8 cellular contexts compared by ENCODE assay signal in the genomic region with DNA sequence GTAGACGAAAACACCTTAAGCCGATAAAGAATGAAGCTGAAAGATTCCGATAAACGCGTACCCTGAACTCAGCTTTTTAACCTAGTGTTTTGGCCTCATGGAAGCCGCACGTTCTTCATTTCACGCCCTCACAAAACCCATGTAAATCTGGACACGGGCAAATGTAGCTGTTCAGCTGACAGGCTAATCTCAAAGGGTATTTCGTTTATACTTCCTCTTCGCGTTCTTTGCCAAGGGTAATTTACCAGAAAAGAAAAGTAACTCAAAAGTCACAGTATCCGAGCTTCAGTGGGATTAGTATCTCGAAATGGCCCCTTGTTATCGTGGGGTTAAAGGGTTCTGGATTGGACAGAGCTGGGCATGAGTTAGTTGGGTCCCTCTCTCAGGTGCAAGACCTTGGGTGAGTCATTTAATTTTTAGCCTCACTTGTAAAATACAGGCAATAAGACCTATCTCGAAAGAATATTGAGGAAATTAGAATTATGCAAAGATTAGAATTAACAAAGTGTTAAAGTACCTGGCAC. TPM values are rescaled to one million over a fixed set of nuclear protein-coding genes. Genes with fewer than 3 reads are reported as not detected.
A peak's percentile ranks its signal among the peaks of the same experiment; 100 is the strongest.
DNase-seq lines count a peak whose midpoint lies in the region; ATAC-seq and TF ChIP-seq lines count a peak whose summit lies in the region.

No MANE protein-coding gene starts in this region.

- no peak for TF ChIP-seq POLR2A in gastrocnemius medialis (IDR thresholded peaks at IDR 0.05)

- in situ Hi-C loops in gastrocnemius medialis (cut with MboI; ENCODE audit: low sequenced_read_pairs in 4 of 4): no loop called here

- H3K9ac ChIP-seq in fibroblast of lung (ENCODE audit: insufficient read depth, low read length): peak overlapping the region; percentile 99

- DNase-seq in BJ (ENCODE audit: low read depth) (no peak), RWPE1 (ENCODE audit: low spot score) (no peak), fibroblast of lung (ENCODE audit: low read depth in 2 of 2) (no peak), gastrocnemius medialis (no peak), NCI-H2029 (lab: John Stamatoyannopoulos, UW) (no peak), NCI-H1417 (lab: John Stamatoyannopoulos, UW) (no peak)

- peaks cover 4% of the 10 kb centered on the region for H3K4me1 ChIP-seq in fibroblast of lung (ENCODE audit: control insufficient read depth, extremely low read depth, insufficient read depth, low read length)
- peaks cover 26 to 30% of the 10 kb centered on the region in 2 donors for H3K4me1 ChIP-seq in gastrocnemius medialis

- peaks cover 41% of the 10 kb centered on the region for H3K79me2 ChIP-seq in fibroblast of lung (ENCODE audit: control insufficient read depth, insufficient read depth, low read length)

- H3K27me3 ChIP-seq in BJ (ENCODE audit: control insufficient read depth, insufficient read depth, low read length): no peaks in the 10 kb centered on the region; the same call in 1 of the 2 replicates
- no peaks in the 10 kb centered on the region for H3K27me3 ChIP-seq in fibroblast of lung (ENCODE audit: control insufficient read depth, insufficient read depth, low read length)
- no peaks in the 10 kb centered on the region for H3K27me3 ChIP-seq in gastrocnemius medialis

- POLR2A ChIA-PET in BJ (lab: Charles Lee) (interaction anchor here (0.6 kb wide), 1 partner anchor 284 kb away, joined by 3 read pairs; no protein-coding TSS in a partner anchor), RWPE1 (lab: Yijun Ruan, JAX; ENCODE audit: low non-redundant PET) (interaction anchor here (0.8 kb wide), 1 partner anchor 88 kb away, joined by 3 read pairs; no protein-coding TSS in a partner anchor)

- intact Hi-C loops in gastrocnemius medialis (cut with DNase I; ENCODE audit: low total_unique reads): no loop called here

- peaks cover 14% of the 10 kb centered on the region for H4K20me1 ChIP-seq in fibroblast of lung (ENCODE audit: control insufficient read depth, extremely low read depth, insufficient read depth, low read length)

- CTCF ChIA-PET in BJ (lab: Yijun Ruan, JAX) (no interaction called here), RWPE1 (lab: Yijun Ruan, JAX) (no interaction called here)

- H3K27ac ChIP-seq in RWPE1: peak overlapping the region; percentile 95
- peak overlapping the region; percentile 99 for H3K27ac ChIP-seq in fibroblast of lung (ENCODE audit: insufficient read depth, low read length)
- peak overlapping the region; percentile 96 to 100 (median 99) for H3K27ac ChIP-seq in gastrocnemius medialis

- TF ChIP-seq CTCF in BJ (IDR thresholded peaks at IDR 0.05; ENCODE audit: insufficient read depth, low read depth, low read length) (no peak), RWPE1 (conservative IDR thresholded peaks at IDR 0.05; ENCODE audit: low read depth) (no peak; the same call in 1 of the 2 replicates), fibroblast of lung (conservative IDR thresholded peaks at IDR 0.05 in 1 of 2, IDR thresholded peaks at IDR 0.05 in 1 of 2; ENCODE audit: low read depth in 1 of 2, low read length in 2 of 2) (no peak), gastrocnemius medialis (IDR thresholded peaks at IDR 0.05 in 4 of 5, conservative IDR thresholded peaks at IDR 0.05 in 1 of 5) (peak in 1 of 5 experiments; percentile 7)

- peak overlapping the region; percentile 6 for H2AFZ ChIP-seq in fibroblast of lung (ENCODE audit: low read length)

- H3K4me3 ChIP-seq in BJ (ENCODE audit: low read depth, low read length) (peak overlapping the region; percentile 93), fibroblast of lung (replicated peaks in 1 of 4; ENCODE audit: control extremely low read depth in 1 of 4, insufficient read depth in 1 of 4, low read depth in 3 of 4, low read length in 4 of 4) (peak overlapping the region; percentile 47 to 100 (median 95)), gastrocnemius medialis (peak overlapping the region; percentile 80 to 96 (median 90))

- peak overlapping the region; percentile 88 for H3K4me2 ChIP-seq in fibroblast of lung (ENCODE audit: extremely low read depth, insufficient read depth, low read length)

- no peaks in the 10 kb centered on the region for H3K36me3 ChIP-seq in BJ (ENCODE audit: control insufficient read depth, insufficient read depth, low read length)
- H3K36me3 ChIP-seq in fibroblast of lung (ENCODE audit: control insufficient read depth, insufficient read depth, low read length): peaks cover 3% of the 10 kb centered on the region
- no peaks in the 10 kb centered on the region for H3K36me3 ChIP-seq in gastrocnemius medialis

- peak; percentile 8 for ATAC-seq in GM21390 (IDR thresholded peaks at IDR 0.05; ENCODE audit: unreplicated experiment)
- ATAC-seq in gastrocnemius medialis: peak in 1 of 2 donors; percentile 1
- no peak for ATAC-seq in HG03469 (IDR thresholded peaks at IDR 0.05; ENCODE audit: unreplicated experiment)

- no peaks in the 10 kb centered on the region for H3K9me3 ChIP-seq in fibroblast of lung (ENCODE audit: control insufficient read depth, insufficient read depth, low read depth, low read length)
- H3K9me3 ChIP-seq in gastrocnemius medialis: no peaks in the 10 kb centered on the region

RNA-seq across cellular contexts. Expression of a gene that starts 0.8 kb away (rescaled TPM):
- polyA plus RNA-seq in BJ (2011; rRNA removed) (352 and 844 TPM in 2 replicates), fibroblast of lung (2,264 and 2,853 TPM in 2 replicates)
- 109 and 136 TPM in 2 replicates for polyA minus RNA-seq in BJ (2011; rRNA and poly(A)+ RNA removed)
- total RNA-seq in fibroblast of lung (595 and 948 TPM in 2 replicates), gastrocnemius medialis (100 to 1,000 TPM; 129 to 195 (median 149) TPM)
- polyA plus RNA-seq in fibroblast of lung (2012): 1,302 and 1,737 TPM in 2 replicates
- polyA minus RNA-seq in fibroblast of lung (ENCODE audit: low replicate concordance): 42.0 and 56.5 TPM in 2 replicates

RNA-seq across cellular contexts. Expression of a gene that starts 22.0 kb away (rescaled TPM):
- 0.06 TPM in 2 replicates for polyA plus RNA-seq in BJ (2011; rRNA removed)
- 0.26 and 0.33 TPM in 2 replicates for polyA minus RNA-seq in BJ (2011; rRNA and poly(A)+ RNA removed)
- total RNA-seq in fibroblast of lung: 0.26 and 0.33 TPM in 2 replicates
- 0.05 TPM in 1 of 2 replicates, not detected in the other for polyA plus RNA-seq in fibroblast of lung
- polyA plus RNA-seq in fibroblast of lung (2012): not detected in 2 replicates
- polyA minus RNA-seq in fibroblast of lung (ENCODE audit: low replicate concordance): 2.9 TPM in 1 of 2 replicates, not detected in the other
- under 1 TPM in 1 of 4 donors, not detected in 3; 0.33 TPM for total RNA-seq in gastrocnemius medialis
